8 cellular contexts compared by ENCODE assay signal in the genomic region with DNA sequence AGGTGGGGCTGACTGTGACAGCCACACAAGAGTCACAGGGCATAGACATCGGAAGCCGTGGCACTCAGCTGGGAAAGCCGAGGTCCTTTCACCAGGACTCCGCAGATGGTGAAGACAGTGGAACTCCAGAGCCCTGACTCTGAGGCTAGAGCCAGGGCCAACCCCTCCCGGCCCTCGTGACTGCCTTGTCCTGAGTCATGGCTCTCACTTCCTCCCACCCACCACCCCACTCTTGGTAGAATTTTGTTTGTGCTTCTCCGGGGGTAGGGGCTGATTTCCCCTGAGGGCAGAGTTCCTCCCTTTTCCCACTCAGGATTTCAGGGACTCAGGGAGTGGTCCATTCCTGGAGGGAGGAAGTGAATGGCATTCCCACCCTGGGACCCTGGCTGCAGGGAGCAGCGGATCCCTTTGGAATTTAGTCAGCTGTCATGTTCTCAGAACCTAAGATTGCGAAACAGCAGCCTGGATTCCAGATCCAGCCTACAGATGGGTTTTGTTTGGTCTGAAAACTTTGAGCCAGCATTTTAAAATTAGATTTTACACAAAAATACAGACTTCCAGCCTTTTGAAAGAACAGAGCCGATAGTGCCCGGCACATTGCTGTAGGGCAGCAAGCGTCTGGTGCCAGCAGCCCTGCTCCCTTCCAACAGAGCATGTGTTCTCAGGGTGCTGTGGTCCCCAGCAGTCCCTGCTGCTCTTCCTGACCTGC. TPM values are rescaled to one million over a fixed set of nuclear protein-coding genes. Genes with fewer than 3 reads are reported as not detected.
DNase-seq lines count a peak whose midpoint lies in the region; ATAC-seq and TF ChIP-seq lines count a peak whose summit lies in the region.

No MANE protein-coding gene starts in this region.

- no peak for ATAC-seq in GM21825 (IDR thresholded peaks at IDR 0.05; ENCODE audit: unreplicated experiment)

- no peak overlapping the region for H3K4me3 ChIP-seq in SJCRH30
- peak overlapping the region; percentile 39 for H3K4me3 ChIP-seq in fibroblast of the aortic adventitia (ENCODE audit: low read depth, low read length)

- H3K9me3 ChIP-seq in SJCRH30 (replicated peaks): no peaks in the 10 kb centered on the region

- peak overlapping the region; percentile 18; the same call in 1 of the 2 replicates for H3K27ac ChIP-seq in SJCRH30

- TF ChIP-seq CTCF in fibroblast of the aortic adventitia (IDR thresholded peaks at IDR 0.05; ENCODE audit: insufficient read depth, low read length) (no peak), osteocyte (IDR thresholded peaks at IDR 0.05) (no peak)

- H3K9me3 Mint-ChIP-seq in osteocyte (ENCODE audit: unreplicated experiment): no peaks in the 10 kb centered on the region

- no peaks in the 10 kb centered on the region for H3K36me3 ChIP-seq in SJCRH30

- DNase-seq in EL (peak; percentile 79), SJCRH30 (peak in 1 of 2 experiments; percentile 29), fibroblast of the aortic adventitia (ENCODE audit: low read depth) (peak; percentile 94), osteocyte (ENCODE audit: extremely low spot score, unreplicated experiment) (no peak), DMS 273 treated with DMSO at 0.1 percent for 48 hours (lab: John Stamatoyannopoulos, UW) (no peak), T-helper 1 cell (no peak), SHP77 treated with DMSO at 0.1 percent for 48 hours (lab: John Stamatoyannopoulos, UW) (no peak)

- H3K27me3 Mint-ChIP-seq in osteocyte (ENCODE audit: unreplicated experiment): no peaks in the 10 kb centered on the region

- peaks cover 18% of the 10 kb centered on the region for H3K36me3 Mint-ChIP-seq in osteocyte (ENCODE audit: unreplicated experiment)

- H3K27me3 ChIP-seq in SJCRH30: no peaks in the 10 kb centered on the region

- H3K4me1 ChIP-seq in SJCRH30: peaks cover 10% of the 10 kb centered on the region

- peaks cover 32% of the 10 kb centered on the region for H3K4me1 Mint-ChIP-seq in osteocyte (ENCODE audit: unreplicated experiment)

- H3K4me3 Mint-ChIP-seq in osteocyte (ENCODE audit: unreplicated experiment): peak overlapping the region; percentile 38

- peak overlapping the region; percentile 97 for H3K27ac Mint-ChIP-seq in osteocyte (ENCODE audit: unreplicated experiment)

RNA-seq across cellular contexts. Expression of a gene that starts 50.7 kb away (rescaled TPM):
- 14.3 and 18.4 TPM in 2 replicates for total RNA-seq in SJCRH30 (2014; rRNA removed; shearing (Covaris generic))
- total RNA-seq in fibroblast of the aortic adventitia (ENCODE audit: low replicate concordance) (11.4 and 20.4 TPM in 2 replicates), osteocyte (74.6 and 80.6 TPM in 2 replicates)

Comparison
In these comparisons a context has a peak if more than half of its experiments do, and no peak if none do; other contexts are left out.
1. DNase-seq: peak in EL (single experiment) and fibroblast of the aortic adventitia (single experiment); none in osteocyte (single experiment), DMS 273 treated with DMSO at 0.1 percent for 48 hours (single experiment), T-helper 1 cell (0 of 5) and SHP77 treated with DMSO at 0.1 percent for 48 hours (single experiment).